8 cellular contexts compared by ENCODE assay signal in the genomic region with DNA sequence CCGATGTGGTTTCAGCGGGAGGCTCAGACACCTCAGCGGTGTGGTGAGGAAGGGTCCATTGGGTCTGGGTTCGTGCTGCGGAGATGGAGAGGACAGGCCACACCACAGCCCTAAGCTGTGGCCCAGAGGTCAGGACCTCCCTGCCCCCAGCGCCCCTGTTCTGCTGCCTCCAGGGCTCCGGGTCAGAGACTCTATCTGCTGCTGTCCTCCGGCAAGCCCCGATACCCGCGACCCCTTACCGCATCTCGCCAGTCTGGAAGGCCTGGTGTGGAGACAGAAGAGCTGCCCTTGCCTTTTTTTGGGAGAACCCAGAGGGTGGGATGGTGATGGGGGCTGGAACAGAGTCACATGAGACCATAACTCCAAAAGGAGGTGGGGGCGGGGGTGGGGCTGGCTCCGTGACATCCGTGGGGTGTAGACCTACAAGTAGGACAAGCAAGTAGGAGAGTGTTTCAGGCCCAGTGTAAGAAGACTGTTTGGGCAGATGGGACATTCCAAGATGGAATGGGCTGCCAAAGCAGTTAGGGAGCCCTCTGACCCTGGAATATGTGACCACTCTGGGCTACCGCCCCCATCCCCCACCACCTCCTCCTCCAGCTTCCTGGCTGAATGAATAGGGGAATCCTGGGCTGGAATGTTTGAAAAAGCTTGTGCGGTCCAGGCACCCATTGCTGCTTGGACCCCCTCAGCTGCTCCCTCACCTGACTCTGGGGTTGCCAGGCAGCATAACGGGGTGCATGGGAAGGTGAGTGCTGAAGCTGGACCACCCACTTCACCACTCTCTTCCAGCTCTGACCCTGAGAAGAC. TPM values are rescaled to one million over a fixed set of nuclear protein-coding genes. Genes with fewer than 3 reads are reported as not detected.
DNase-seq lines count a peak whose midpoint lies in the region; ATAC-seq and TF ChIP-seq lines count a peak whose summit lies in the region.

No MANE protein-coding gene starts in this region.

- peaks cover 18% of the 10 kb centered on the region for H3K4me1 ChIP-seq in GM23248 (ENCODE audit: insufficient read depth)
- H3K4me1 ChIP-seq in hepatocyte (ENCODE audit: insufficient read depth): peaks cover 20% of the 10 kb centered on the region
- peaks cover 28% of the 10 kb centered on the region for H3K4me1 ChIP-seq in skeletal muscle satellite cell (ENCODE audit: control insufficient read depth, insufficient read depth, low read length)

- POLR2A ChIA-PET in activated CD4-positive, alpha-beta memory T cell treated with anti-CD3 and anti-CD28 coated beads, Interleukin-2, amount 10 ng/mL, durations not matched to agents 7 days and 5 days (lab: Charles Lee): interaction anchor here (0.8 to 7.8 kb wide), 10 partner anchors 14 to 197 kb away, joined by 3 to 60 read pairs (median 6); partner anchors contain the start of genes EME1, LRRC59, MRPL27 and PPP1R9B

- DNase-seq in GM23248 (peak; percentile 25), hepatocyte (ENCODE audit: low spot score) (peak; percentile 7)
- no peak for DNase-seq in activated CD4-positive, alpha-beta memory T cell treated with anti-CD3 and anti-CD28 coated beads, Interleukin-2, amount 10 ng/mL, durations not matched to agents 7 days and 5 days

- CTCF ChIA-PET in activated CD4-positive, alpha-beta memory T cell treated with anti-CD3 and anti-CD28 coated beads, Interleukin-2, amount 10 ng/mL, durations not matched to agents 7 days and 5 days (lab: Charles Lee): interaction anchor here (1.3 to 5.1 kb wide), 4 partner anchors 14 to 50 kb away, joined by 3 to 37 read pairs (median 10); partner anchors contain the start of gene LRRC59

- H3K9me3 ChIP-seq in GM23248 (ENCODE audit: low read depth) (no peaks in the 10 kb centered on the region), hepatocyte (ENCODE audit: low read depth) (no peaks in the 10 kb centered on the region), skeletal muscle satellite cell (replicated peaks; ENCODE audit: low read length) (no peaks in the 10 kb centered on the region)

- H4K20me1 ChIP-seq in GM23248 (ENCODE audit: insufficient read depth) (no peaks in the 10 kb centered on the region), hepatocyte (ENCODE audit: insufficient read depth, poor library complexity, severe bottlenecking) (no peaks in the 10 kb centered on the region)

- H2AFZ ChIP-seq in GM23248 (peak overlapping the region; percentile 72), hepatocyte (no peak overlapping the region)

- peaks cover 13% of the 10 kb centered on the region; the same call in 1 of the 2 replicates for H3F3A ChIP-seq in GM23248 (ENCODE audit: insufficient read depth)

- no peaks in the 10 kb centered on the region for H3K9me3 Mint-ChIP-seq in activated CD4-positive, alpha-beta memory T cell treated with anti-CD3 and anti-CD28 coated beads, Interleukin-2, amount 10 ng/mL, durations not matched to agents 7 days and 5 days

- H3K9ac ChIP-seq in GM23248 (peak overlapping the region; percentile 91), skeletal muscle satellite cell (ENCODE audit: low read depth, low read length) (peak overlapping the region; percentile 90)

- peak overlapping the region; percentile 75 for H3K27ac Mint-ChIP-seq in activated CD4-positive, alpha-beta memory T cell treated with anti-CD3 and anti-CD28 coated beads, Interleukin-2, amount 10 ng/mL, durations not matched to agents 7 days and 5 days

- ATAC-seq in GM19035 (IDR thresholded peaks at IDR 0.05; ENCODE audit: unreplicated experiment): no peak
- ATAC-seq in GM19452 (IDR thresholded peaks at IDR 0.05; ENCODE audit: unreplicated experiment): no peak
- no peak for ATAC-seq in GM19397 (IDR thresholded peaks at IDR 0.05; ENCODE audit: unreplicated experiment)
- no peak for ATAC-seq in GM21576 (IDR thresholded peaks at IDR 0.05; ENCODE audit: unreplicated experiment)

- in situ Hi-C loops in GM23248 (cut with MboI): no loop called here

- H3K27me3 Mint-ChIP-seq in activated CD4-positive, alpha-beta memory T cell treated with anti-CD3 and anti-CD28 coated beads, Interleukin-2, amount 10 ng/mL, durations not matched to agents 7 days and 5 days: no peaks in the 10 kb centered on the region

- TF ChIP-seq CTCF in hepatocyte (IDR thresholded peaks at IDR 0.05; ENCODE audit: poor library complexity): no peak

- peaks cover 4% of the 10 kb centered on the region for H3K36me3 Mint-ChIP-seq in activated CD4-positive, alpha-beta memory T cell treated with anti-CD3 and anti-CD28 coated beads, Interleukin-2, amount 10 ng/mL, durations not matched to agents 7 days and 5 days (ENCODE audit: low read depth)

- WGBS in GM23248 (ENCODE audit: low coverage in 1 of 2, low lambda C conversion rate in 2 of 2, missing lambda C conversion rate in 2 of 2), 2 experiments: 10 to 11% methylated on average over 19 of the region's 19 CpGs
- WGBS in hepatocyte (ENCODE audit: low lambda C conversion rate, missing lambda C conversion rate): 31% methylated on average over 17 of the region's 19 CpGs

- H3K27ac ChIP-seq in GM23248 (no peak overlapping the region), hepatocyte (peak overlapping the region; percentile 76)

- H3K4me2 ChIP-seq in GM23248 (ENCODE audit: unreplicated experiment) (peak overlapping the region; percentile 52), hepatocyte (peak overlapping the region; percentile 100), skeletal muscle satellite cell (ENCODE audit: low read length) (peak overlapping the region; percentile 97)

- peaks cover 41% of the 10 kb centered on the region for H3K4me1 Mint-ChIP-seq in activated CD4-positive, alpha-beta memory T cell treated with anti-CD3 and anti-CD28 coated beads, Interleukin-2, amount 10 ng/mL, durations not matched to agents 7 days and 5 days

- H3K9me2 ChIP-seq in GM23248 (ENCODE audit: insufficient read depth) (no peaks in the 10 kb centered on the region), hepatocyte (replicated peaks; ENCODE audit: insufficient read depth) (no peaks in the 10 kb centered on the region)

- H3K36me3 ChIP-seq in GM23248 (ENCODE audit: low read depth) (no peaks in the 10 kb centered on the region), hepatocyte (replicated peaks; ENCODE audit: insufficient read depth, low read depth) (no peaks in the 10 kb centered on the region), skeletal muscle satellite cell (ENCODE audit: insufficient read depth, low read length) (peaks cover 5% of the 10 kb centered on the region)

- peak overlapping the region; percentile 86 for H3K4me3 Mint-ChIP-seq in activated CD4-positive, alpha-beta memory T cell treated with anti-CD3 and anti-CD28 coated beads, Interleukin-2, amount 10 ng/mL, durations not matched to agents 7 days and 5 days

- H3K4me3 ChIP-seq in GM23248 (peak overlapping the region; percentile 75), hepatocyte (peak overlapping the region; percentile 68), skeletal muscle satellite cell (ENCODE audit: low read length) (peak overlapping the region; percentile 94)

- H3K27me3 ChIP-seq in GM23248 (replicated peaks; ENCODE audit: insufficient read depth) (no peaks in the 10 kb centered on the region), hepatocyte (no peaks in the 10 kb centered on the region), skeletal muscle satellite cell (ENCODE audit: control insufficient read depth, insufficient read depth, low read length) (peaks cover 4% of the 10 kb centered on the region)

- peaks cover 48% of the 10 kb centered on the region for H3K79me2 ChIP-seq in GM23248 (ENCODE audit: insufficient read depth)
- peaks cover 37% of the 10 kb centered on the region for H3K79me2 ChIP-seq in hepatocyte

RNA-seq across cellular contexts. Expression of gene XYLT2, which starts 1.4 kb away (rescaled TPM):
- 43.6 and 70.1 TPM in 2 replicates for total RNA-seq in GM23248 (2014; rRNA removed; shearing (Covaris generic))
- polyA plus RNA-seq in GM23248 (2016; fragmentation: Nextera tagmentation; extraction: Ambion mirVana) (25.3 and 27.3 TPM in 2 replicates), hepatocyte (18.3 and 19.9 TPM in 2 replicates)
- 10 to 100 TPM; 26.7 to 29.7 TPM for total RNA-seq in activated CD4-positive, alpha-beta memory T cell treated with anti-CD3 and anti-CD28 coated beads, Interleukin-2, amount 10 ng/mL, durations not matched to agents 7 days and 5 days
- total RNA-seq in hepatocyte: 26.8 and 27.4 TPM in 2 replicates
- total RNA-seq in skeletal muscle satellite cell (2012; rRNA removed): 43.1 and 49.4 TPM in 2 replicates

RNA-seq across cellular contexts. Expression of gene MRPL27, which starts 25.7 kb away (rescaled TPM):
- total RNA-seq in GM23248 (2014; rRNA removed; shearing (Covaris generic)): 49.3 and 57.9 TPM in 2 replicates
- polyA plus RNA-seq in GM23248 (2016; fragmentation: Nextera tagmentation; extraction: Ambion mirVana) (115 and 120 TPM in 2 replicates), hepatocyte (139 TPM in 2 replicates)
- total RNA-seq in activated CD4-positive, alpha-beta memory T cell treated with anti-CD3 and anti-CD28 coated beads, Interleukin-2, amount 10 ng/mL, durations not matched to agents 7 days and 5 days: 10 to 100 TPM; 56.5 to 57.5 TPM
- 83.0 and 98.5 TPM in 2 replicates for total RNA-seq in hepatocyte
- total RNA-seq in skeletal muscle satellite cell (2012; rRNA removed): 69.2 and 81.7 TPM in 2 replicates

RNA-seq across cellular contexts. Expression of gene EME1, which starts 25.7 kb away (rescaled TPM):
- total RNA-seq in GM23248 (2014; rRNA removed; shearing (Covaris generic)): 1.1 and 4.3 TPM in 2 replicates
- 3.8 and 4.1 TPM in 2 replicates for polyA plus RNA-seq in GM23248 (2016; fragmentation: Nextera tagmentation; extraction: Ambion mirVana)
- total RNA-seq in activated CD4-positive, alpha-beta memory T cell treated with anti-CD3 and anti-CD28 coated beads, Interleukin-2, amount 10 ng/mL, durations not matched to agents 7 days and 5 days: 10 to 100 TPM; 25.1 to 26.1 TPM
- 1.9 and 2.1 TPM in 2 replicates for total RNA-seq in hepatocyte
- polyA plus RNA-seq in hepatocyte: 5.1 and 7.2 TPM in 2 replicates
- total RNA-seq in skeletal muscle satellite cell (2012; rRNA removed): 8.5 and 10.4 TPM in 2 replicates

RNA-seq across cellular contexts. Expression of gene LRRC59, which starts 50.0 kb away (rescaled TPM):
- total RNA-seq in GM23248 (2014; rRNA removed; shearing (Covaris generic)): 144 and 164 TPM in 2 replicates
- polyA plus RNA-seq in GM23248 (2016; fragmentation: Nextera tagmentation; extraction: Ambion mirVana) (110 and 111 TPM in 2 replicates), hepatocyte (82.3 and 105 TPM in 2 replicates)
- 10 to 100 TPM; 67.1 to 68.9 TPM for total RNA-seq in activated CD4-positive, alpha-beta memory T cell treated with anti-CD3 and anti-CD28 coated beads, Interleukin-2, amount 10 ng/mL, durations not matched to agents 7 days and 5 days
- total RNA-seq in hepatocyte: 97.9 and 121 TPM in 2 replicates
- 246 and 274 TPM in 2 replicates for total RNA-seq in skeletal muscle satellite cell (2012; rRNA removed)
